In the genomic region with DNA sequence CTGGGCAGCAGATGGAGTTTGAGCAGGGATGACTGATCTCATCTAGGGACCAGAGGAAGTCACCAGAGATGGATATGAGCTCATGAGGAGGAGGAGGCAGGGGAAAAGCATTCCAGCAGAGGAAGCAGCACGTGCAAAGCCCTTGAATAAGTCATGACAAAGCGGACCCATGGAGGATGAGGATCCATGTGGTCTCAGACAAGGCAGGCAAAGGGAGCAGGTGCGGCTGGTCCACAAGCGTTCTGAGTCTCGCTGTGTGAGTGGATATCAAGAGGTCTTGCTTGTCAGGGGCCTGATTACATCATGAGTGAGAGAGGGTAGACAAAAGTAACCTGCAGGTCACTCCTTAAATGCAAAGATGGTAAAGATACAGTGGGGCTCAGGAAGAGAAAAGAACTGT, we compare ENCODE assay signal across 6 cellular contexts.
"Had no signal": no experiment of that assay in that cellular context is flagged by ENCODE, and none has a peak within 500 bp of the region (broad histone marks: within the 10 kb centered on the region; RNA-seq: fewer than 3 reads in every experiment).

No MANE protein-coding gene starts in this region.

- H3K27ac Mint-ChIP-seq: IgD-negative memory B cell had no signal

- DNase-seq: GM23248, GOT3, H7, HCEC 1CT had no signal

- H2AFZ ChIP-seq: GM23248 had no signal

- H3K9ac ChIP-seq: GM23248 had no signal

- H3K4me3 ChIP-seq: GM23248 had no signal

- H3K36me3 Mint-ChIP-seq: IgD-negative memory B cell had no signal

- H3K27ac ChIP-seq: GM23248 had no signal

- ATAC-seq: HepG2 had no signal

- H3K4me1 Mint-ChIP-seq: IgD-negative memory B cell had no signal

- H3K4me3 Mint-ChIP-seq: IgD-negative memory B cell had no signal
